8 cellular contexts compared by ENCODE assay signal in genomic region chr13:99895428-99895998, GRCh38.
DNase-seq lines count a peak whose midpoint lies in the region; ATAC-seq, FAIRE-seq and TF ChIP-seq lines count a peak whose summit lies in the region.

No MANE protein-coding gene starts in this region.

- no peaks in the 10 kb centered on the region for H3K36me3 ChIP-seq in hepatocyte (replicated peaks; ENCODE audit: insufficient read depth, low read depth)

- TF ChIP-seq CTCF in GM10266 (IDR thresholded peaks at IDR 0.05; ENCODE audit: control insufficient read depth, insufficient read depth, low read depth, missing control alignments): no peak
- no peak for TF ChIP-seq CTCF in hepatocyte (IDR thresholded peaks at IDR 0.05; ENCODE audit: poor library complexity)

- ATAC-seq in activated T-cell treated with anti-CD3 and anti-CD28 coated beads, Interleukin-2, amount 50 U/mL, for 4 hours: peak; percentile 28 to 30
- no peak for ATAC-seq in GM21619 (IDR thresholded peaks at IDR 0.05; ENCODE audit: unreplicated experiment)
- no peak for ATAC-seq in activated CD4-positive, CD25-positive, alpha-beta regulatory T cell treated with anti-CD3 and anti-CD28 coated beads, Interleukin-2, amount 50 U/mL, for 24 hours

- FAIRE-seq in urothelium cell line (lab: Jason Lieb, UNC): no peak

- H3K4me1 Mint-ChIP-seq in activated T-cell treated with anti-CD3 and anti-CD28 coated beads, Interleukin-2, amount 50 U/mL, for 4 hours (ENCODE audit: low read depth): peaks cover 9% of the 10 kb centered on the region

- peak overlapping the region; percentile 91 for H3K4me2 ChIP-seq in hepatocyte

- H3K27me3 ChIP-seq in hepatocyte: peaks cover 84% of the 10 kb centered on the region

- H3K4me3 ChIP-seq in hepatocyte: peak overlapping the region; percentile 20
- peak overlapping the region; percentile 15 to 35 (median 26) for H3K4me3 ChIP-seq in skin epidermis

- DNase-seq in GM10266 (ENCODE audit: extremely low spot score): peak; percentile 36
- no peak for DNase-seq in activated T-cell treated with anti-CD3 and anti-CD28 coated beads, Interleukin-2, amount 50 U/mL, for 4 hours
- DNase-seq in hepatocyte (ENCODE audit: low spot score): no peak
- DNase-seq in urothelium cell line (ENCODE audit: low spot score): no peak
- no peak for DNase-seq in SKM-1 (lab: John Stamatoyannopoulos, UW; ENCODE audit: unreplicated experiment)

- no peaks in the 10 kb centered on the region for H3K4me1 ChIP-seq in hepatocyte (ENCODE audit: insufficient read depth)

- peaks cover 3% of the 10 kb centered on the region for H3K36me3 Mint-ChIP-seq in activated T-cell treated with anti-CD3 and anti-CD28 coated beads, Interleukin-2, amount 50 U/mL, for 4 hours (ENCODE audit: insufficient read depth)

- no peaks in the 10 kb centered on the region for H3K9me2 ChIP-seq in hepatocyte (replicated peaks; ENCODE audit: insufficient read depth)

- H3K27ac ChIP-seq in hepatocyte: no peak overlapping the region
- no peak overlapping the region for H3K27ac ChIP-seq in skin epidermis

- 11% methylated on average over 52 of the region's 56 CpGs for WGBS in hepatocyte (ENCODE audit: low lambda C conversion rate, missing lambda C conversion rate)

- peak overlapping the region; percentile 79 for H3K4me3 Mint-ChIP-seq in activated T-cell treated with anti-CD3 and anti-CD28 coated beads, Interleukin-2, amount 50 U/mL, for 4 hours

- H3K27me3 Mint-ChIP-seq in activated T-cell treated with anti-CD3 and anti-CD28 coated beads, Interleukin-2, amount 50 U/mL, for 4 hours (ENCODE audit: low read depth): peaks cover 56% of the 10 kb centered on the region

- H3K9me3 ChIP-seq in hepatocyte (ENCODE audit: low read depth): no peaks in the 10 kb centered on the region

- H2AFZ ChIP-seq in hepatocyte: peak overlapping the region; percentile 64

- no peaks in the 10 kb centered on the region for H4K20me1 ChIP-seq in hepatocyte (ENCODE audit: insufficient read depth, poor library complexity, severe bottlenecking)

- no peaks in the 10 kb centered on the region for H3K79me2 ChIP-seq in hepatocyte

- H3K9me3 Mint-ChIP-seq in activated T-cell treated with anti-CD3 and anti-CD28 coated beads, Interleukin-2, amount 50 U/mL, for 4 hours: no peaks in the 10 kb centered on the region

Comparison
In these comparisons a context has a peak if more than half of its experiments do, and no peak if none do; other contexts are left out.
1. ATAC-seq: peak in activated T-cell treated with anti-CD3 and anti-CD28 coated beads, Interleukin-2, amount 50 U/mL, for 4 hours (2 of 2); none in GM21619 (single experiment) and activated CD4-positive, CD25-positive, alpha-beta regulatory T cell treated with anti-CD3 and anti-CD28 coated beads, Interleukin-2, amount 50 U/mL, for 24 hours (0 of 2).